12 cellular contexts compared by ENCODE assay signal in genomic region chr5:543351-543750, GRCh38. TPM values are rescaled to one million over a fixed set of nuclear protein-coding genes. Genes with fewer than 3 reads are reported as not detected.
DNase-seq lines count a peak whose midpoint lies in the region; ATAC-seq and TF ChIP-seq lines count a peak whose summit lies in the region.
"Had no signal": no experiment of that assay in that cellular context is flagged by ENCODE, and none has a peak within 500 bp of the region (broad histone marks: within the 10 kb centered on the region; RNA-seq: fewer than 3 reads in every experiment).

No MANE protein-coding gene starts in this region.

- no peak overlapping the region; the same call in 1 of the 2 replicates for H2AFZ ChIP-seq in Loucy (ENCODE audit: low read length)

- H3K27ac Mint-ChIP-seq in activated naive CD4-positive, alpha-beta T cell treated with anti-CD3 and anti-CD28 coated beads, Interleukin-2, amount 10 ng/mL, durations not matched to agents 7 days and 5 days: peak overlapping the region; percentile 45
- H3K27ac Mint-ChIP-seq in central memory CD8-positive, alpha-beta T cell (ENCODE audit: low read depth): peak overlapping the region; percentile 85
- no peak overlapping the region for H3K27ac Mint-ChIP-seq in stimulated activated naive CD8-positive, alpha-beta T cell treated with anti-CD3 and anti-CD28 coated beads, Interleukin-15, amount 100 ng/mL, for 72 hours

- H3K4me3 Mint-ChIP-seq in activated naive CD4-positive, alpha-beta T cell treated with anti-CD3 and anti-CD28 coated beads, Interleukin-2, amount 10 ng/mL, durations not matched to agents 7 days and 5 days: no peak overlapping the region
- peak overlapping the region; percentile 68 for H3K4me3 Mint-ChIP-seq in central memory CD8-positive, alpha-beta T cell
- peak overlapping the region in 1 of 2 donors; percentile 70 for H3K4me3 Mint-ChIP-seq in stimulated activated naive CD8-positive, alpha-beta T cell treated with anti-CD3 and anti-CD28 coated beads, Interleukin-15, amount 100 ng/mL, for 72 hours

- H3K9me3 ChIP-seq in Loucy (ENCODE audit: insufficient read depth, low read depth, low read length): no peaks in the 10 kb centered on the region
- H3K9me3 ChIP-seq in gastrocnemius medialis: no peaks in the 10 kb centered on the region
- H3K9me3 ChIP-seq: breast epithelium had no signal

- H3K36me3 ChIP-seq in Loucy (ENCODE audit: insufficient read depth, low read length) (no peaks in the 10 kb centered on the region), gastrocnemius medialis (no peaks in the 10 kb centered on the region)
- H3K36me3 ChIP-seq: breast epithelium had no signal

- H3K4me1 ChIP-seq in Loucy (ENCODE audit: insufficient read depth, low read length, poor library complexity, severe bottlenecking) (peaks cover 22% of the 10 kb centered on the region), gastrocnemius medialis (no peaks in the 10 kb centered on the region)
- H3K4me1 ChIP-seq: breast epithelium had no signal

- no peak overlapping the region for H3K27ac ChIP-seq in gastrocnemius medialis
- H3K27ac ChIP-seq: breast epithelium, KMS-11 had no signal

- no peaks in the 10 kb centered on the region for H3K9me3 Mint-ChIP-seq in activated naive CD4-positive, alpha-beta T cell treated with anti-CD3 and anti-CD28 coated beads, Interleukin-2, amount 10 ng/mL, durations not matched to agents 7 days and 5 days
- H3K9me3 Mint-ChIP-seq in central memory CD8-positive, alpha-beta T cell: no peaks in the 10 kb centered on the region
- no peaks in the 10 kb centered on the region for H3K9me3 Mint-ChIP-seq in stimulated activated naive CD8-positive, alpha-beta T cell treated with anti-CD3 and anti-CD28 coated beads, Interleukin-15, amount 100 ng/mL, for 72 hours

- intact Hi-C loops in gastrocnemius medialis (cut with DNase I; ENCODE audit: low total_unique reads): no loop called here

- CTCF ChIA-PET in activated naive CD4-positive, alpha-beta T cell treated with anti-CD3 and anti-CD28 coated beads, Interleukin-2, amount 10 ng/mL, durations not matched to agents 7 days and 5 days (lab: Charles Lee): interaction anchor here (1.0 kb wide), 1 partner anchor 11 kb away, joined by 4 read pairs; no protein-coding TSS in a partner anchor

- H3K4me3 ChIP-seq in Loucy (ENCODE audit: low read length, poor library complexity, severe bottlenecking) (peak overlapping the region; percentile 73), gastrocnemius medialis (no peak overlapping the region)
- H3K4me3 ChIP-seq: breast epithelium had no signal

- H3K27me3 Mint-ChIP-seq in activated naive CD4-positive, alpha-beta T cell treated with anti-CD3 and anti-CD28 coated beads, Interleukin-2, amount 10 ng/mL, durations not matched to agents 7 days and 5 days: peaks cover 38% of the 10 kb centered on the region
- peaks cover 16% of the 10 kb centered on the region for H3K27me3 Mint-ChIP-seq in central memory CD8-positive, alpha-beta T cell
- H3K27me3 Mint-ChIP-seq in stimulated activated naive CD8-positive, alpha-beta T cell treated with anti-CD3 and anti-CD28 coated beads, Interleukin-15, amount 100 ng/mL, for 72 hours: peaks cover 39% of the 10 kb centered on the region

- H3K27me3 ChIP-seq in Loucy (ENCODE audit: insufficient read depth, low read length, poor library complexity, severe bottlenecking): no peaks in the 10 kb centered on the region
- H3K27me3 ChIP-seq in gastrocnemius medialis: peaks cover 14 to 37% (median 32%) of the 10 kb centered on the region in 3 donors

- DNase-seq in activated naive CD4-positive, alpha-beta T cell treated with anti-CD3 and anti-CD28 coated beads, Interleukin-2, amount 10 ng/mL, durations not matched to agents 7 days and 5 days: peak; percentile 16
- no peak for DNase-seq in activated naive CD4-positive, alpha-beta T cell (lab: John Stamatoyannopoulos, UW)
- no peak for DNase-seq in central memory CD8-positive, alpha-beta T cell (ENCODE audit: low spot score in 2 of 2)
- DNase-seq in stimulated activated naive CD8-positive, alpha-beta T cell treated with anti-CD3 and anti-CD28 coated beads, Interleukin-15, amount 100 ng/mL, for 72 hours: no peak
- DNase-seq in gastrocnemius medialis (no peak), NCI-H510A (lab: John Stamatoyannopoulos, UW) (no peak)
- no peak for DNase-seq in effector CD8-positive, alpha-beta T cell (lab: John Stamatoyannopoulos, UW)
- DNase-seq: islet precursor cell, NCI-H1694 treated with DMSO at 0.1 percent for 48 hours had no signal

- H3K4me2 ChIP-seq in Loucy (ENCODE audit: low read depth, low read length, poor library complexity, severe bottlenecking): peak overlapping the region; percentile 89
- H3K4me2 ChIP-seq: KMS-11 had no signal

- H3K9ac ChIP-seq in Loucy (ENCODE audit: low read depth, low read length, poor library complexity, severe bottlenecking): peak overlapping the region; percentile 77
- H3K9ac ChIP-seq: KMS-11 had no signal

- no peaks in the 10 kb centered on the region for H3K36me3 Mint-ChIP-seq in activated naive CD4-positive, alpha-beta T cell treated with anti-CD3 and anti-CD28 coated beads, Interleukin-2, amount 10 ng/mL, durations not matched to agents 7 days and 5 days
- no peaks in the 10 kb centered on the region for H3K36me3 Mint-ChIP-seq in central memory CD8-positive, alpha-beta T cell (ENCODE audit: insufficient read depth)

- peaks cover 25% of the 10 kb centered on the region for H3K4me1 Mint-ChIP-seq in activated naive CD4-positive, alpha-beta T cell treated with anti-CD3 and anti-CD28 coated beads, Interleukin-2, amount 10 ng/mL, durations not matched to agents 7 days and 5 days
- H3K4me1 Mint-ChIP-seq in central memory CD8-positive, alpha-beta T cell: peaks cover 12% of the 10 kb centered on the region
- peaks cover 37% of the 10 kb centered on the region for H3K4me1 Mint-ChIP-seq in stimulated activated naive CD8-positive, alpha-beta T cell treated with anti-CD3 and anti-CD28 coated beads, Interleukin-15, amount 100 ng/mL, for 72 hours

- no peaks in the 10 kb centered on the region for H4K20me1 ChIP-seq in Loucy (ENCODE audit: insufficient read depth, low read length, poor library complexity, severe bottlenecking)

- in situ Hi-C loops in gastrocnemius medialis (cut with MboI; ENCODE audit: low sequenced_read_pairs in 4 of 4): no loop called here

- no peak for TF ChIP-seq CTCF in Loucy (conservative IDR thresholded peaks at IDR 0.05; ENCODE audit: low read length)
- no peak for TF ChIP-seq CTCF in gastrocnemius medialis (IDR thresholded peaks at IDR 0.05 in 4 of 5, conservative IDR thresholded peaks at IDR 0.05 in 1 of 5)

- H3F3A ChIP-seq in Loucy (ENCODE audit: low read depth): no peaks in the 10 kb centered on the region

- H3K9me2 ChIP-seq in Loucy (replicated peaks; ENCODE audit: low read depth, low read length): no peaks in the 10 kb centered on the region

- TF ChIP-seq POLR2A in gastrocnemius medialis (IDR thresholded peaks at IDR 0.05): no peak

- ATAC-seq in central memory CD8-positive, alpha-beta T cell (replicated peaks; ENCODE audit: extremely low read depth, poor library complexity, severe bottlenecking): no peak
- peak; percentile 35 for ATAC-seq in stimulated activated naive CD8-positive, alpha-beta T cell treated with anti-CD3 and anti-CD28 coated beads, Interleukin-15, amount 100 ng/mL, for 72 hours
- no peak for ATAC-seq in gastrocnemius medialis

- no peaks in the 10 kb centered on the region for H3K79me2 ChIP-seq in Loucy (ENCODE audit: insufficient read depth, low read length)

RNA-seq across cellular contexts. Expression of gene SLC9A3, which starts 19.1 kb away (rescaled TPM):
- total RNA-seq in gastrocnemius medialis: 1 to 10 TPM; 1.7 to 4.5 (median 2.9) TPM

Comparison
In these comparisons a context has a peak if more than half of its experiments do, and no peak if none do; other contexts are left out.
1. H3K27ac Mint-ChIP-seq: peak in activated naive CD4-positive, alpha-beta T cell treated with anti-CD3 and anti-CD28 coated beads, Interleukin-2, amount 10 ng/mL, durations not matched to agents 7 days and 5 days (single experiment) and central memory CD8-positive, alpha-beta T cell (single experiment); none in stimulated activated naive CD8-positive, alpha-beta T cell treated with anti-CD3 and anti-CD28 coated beads, Interleukin-15, amount 100 ng/mL, for 72 hours (0 of 2).